ENCODE assay signal across 18 cellular contexts in the genomic region with DNA sequence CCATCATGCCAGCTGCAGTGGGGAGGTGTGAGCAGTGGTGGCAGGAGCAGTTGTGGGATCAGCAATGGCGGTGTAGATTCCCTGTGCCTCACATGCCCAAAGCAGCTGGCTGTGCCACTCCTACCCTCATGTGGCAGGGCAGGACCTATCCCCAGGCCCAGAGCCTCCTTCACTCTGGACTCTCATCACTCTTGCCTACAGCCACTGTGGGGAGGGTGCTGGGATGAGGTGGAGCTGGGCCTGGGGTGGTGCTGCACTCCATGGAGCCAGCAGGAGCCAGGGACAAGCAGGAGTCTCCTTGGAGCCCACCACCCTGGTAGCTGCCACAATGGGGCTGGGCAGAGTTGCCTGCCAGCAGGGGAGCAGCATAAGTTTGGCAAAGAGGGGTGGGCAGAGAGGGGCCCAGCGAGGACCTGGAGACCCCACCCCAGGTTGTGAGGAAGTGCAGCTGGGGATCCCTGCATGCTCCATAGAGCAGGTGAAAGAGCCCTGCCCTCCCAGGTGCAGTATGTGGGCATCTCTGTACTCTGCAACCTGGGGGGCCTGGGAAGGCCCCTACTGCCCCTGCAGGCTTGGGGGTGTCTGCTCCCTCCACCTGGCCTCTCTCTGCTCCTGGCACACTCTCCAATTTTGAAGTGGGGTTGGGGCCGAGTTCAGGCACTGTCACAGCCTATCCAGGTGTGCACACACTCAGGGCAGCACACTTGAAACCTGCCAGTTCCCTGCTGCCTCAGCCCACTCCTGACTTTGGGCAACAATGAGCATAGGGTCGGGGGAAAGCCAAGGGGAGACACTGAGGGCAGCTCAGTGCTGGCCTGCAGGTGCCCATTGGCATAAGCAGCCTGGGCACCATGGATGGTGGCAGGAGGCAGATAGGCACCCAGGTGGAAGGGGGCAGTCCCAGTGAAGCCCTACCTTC.
"Had no signal": no experiment of that assay in that cellular context is flagged by ENCODE, and none has a peak within 500 bp of the region (broad histone marks: within the 10 kb centered on the region; RNA-seq: fewer than 3 reads in every experiment).

No MANE protein-coding gene starts in this region.

- DNase-seq: caudate nucleus; colonic mucosa; effector CD8-positive, alpha-beta T cell; foreskin melanocyte; heart left ventricle; hippocampal formation; mammary epithelial cell; mucosa of descending colon; right lobe of liver; stimulated activated CD4-positive, alpha-beta T cell treated with anti-CD3 and anti-CD28 coated beads, Interleukin-2, amount 100 ng/mL, for 24 hours; stimulated activated CD4-positive, alpha-beta T cell treated with anti-CD3 and anti-CD28 coated beads, Interleukin-4, amount 100 ng/mL, for 4 hours; stimulated activated naive CD4-positive, alpha-beta T cell treated with Interleukin-2 at 50 U/mL for 16 hours; tibial artery had no signal

- ATAC-seq: left lobe of liver, mucosa of descending colon had no signal

- FAIRE-seq: islet of Langerhans had no signal

- H3K9ac ChIP-seq: parathyroid adenoma had no signal

- H3K9me3 ChIP-seq: colonic mucosa, heart left ventricle, mucosa of descending colon, prostate gland, right lobe of liver, tibial artery had no signal

- H3K27ac ChIP-seq: colonic mucosa, heart left ventricle, parathyroid adenoma, prostate gland, right lobe of liver, skin epidermis, tibial artery had no signal

- H3K4me3 ChIP-seq: colonic mucosa, heart left ventricle, mucosa of descending colon, prostate gland, right lobe of liver, skin epidermis, tibial artery had no signal

- H3K27me3 ChIP-seq: colonic mucosa, heart left ventricle, right lobe of liver, tibial artery had no signal

- H3K36me3 ChIP-seq: colonic mucosa, heart left ventricle, prostate gland, right lobe of liver, tibial artery had no signal

- H3K4me1 ChIP-seq: colonic mucosa, heart left ventricle, parathyroid adenoma, prostate gland, right lobe of liver, tibial artery had no signal
